In genomic region chr7:139623518-139623917, GRCh38 we compare ENCODE assay signal across 19 cellular contexts.
DNase-seq lines count a peak whose midpoint lies in the region; ATAC-seq, FAIRE-seq and TF ChIP-seq lines count a peak whose summit lies in the region.
"Had no signal": no experiment of that assay in that cellular context is flagged by ENCODE, and none has a peak within 500 bp of the region (broad histone marks: within the 10 kb centered on the region; RNA-seq: fewer than 3 reads in every experiment).

No MANE protein-coding gene starts in this region.

- H3K9me3 ChIP-seq in breast epithelium (no peaks in the 10 kb centered on the region), HEK293 (ENCODE audit: control insufficient read depth, insufficient read depth, low read depth, low read length) (no peaks in the 10 kb centered on the region), K562 (replicated peaks; ENCODE audit: control insufficient read depth, insufficient read depth, low read depth, low read length) (no peaks in the 10 kb centered on the region)
- H3K9me3 ChIP-seq: sigmoid colon, thoracic aorta had no signal

- no peak for TF ChIP-seq CTCF in MCF 10A (IDR thresholded peaks at IDR 0.05; ENCODE audit: unreplicated experiment)
- TF ChIP-seq CTCF in breast epithelium (IDR thresholded peaks at IDR 0.05): no peak
- no peak for TF ChIP-seq CTCF in HEK293 (tag by site-specific recombination; IDR thresholded peaks at IDR 0.05)
- no peak for TF ChIP-seq CTCF in K562 (IDR thresholded peaks at IDR 0.05 in 2 of 3, conservative IDR thresholded peaks at IDR 0.05 in 1 of 3; ENCODE audit: insufficient read depth in 2 of 3, low read depth in 1 of 3, low read length in 3 of 3)

- in situ Hi-C loops in K562 (cut with MboI): no loop called here

- H3K36me3 ChIP-seq in breast epithelium: no peaks in the 10 kb centered on the region
- H3K36me3 ChIP-seq in HEK293 (ENCODE audit: control insufficient read depth in 2 of 2, insufficient read depth in 1 of 2, low read length in 2 of 2): peaks cover 0 to 62% of the 10 kb centered on the region in 2 experiments; a peak in 1 of 3 replicates
- H3K36me3 ChIP-seq in K562 (ENCODE audit: control insufficient read depth, insufficient read depth, low read length): peaks cover 22% of the 10 kb centered on the region

- no peaks in the 10 kb centered on the region for H3K79me2 ChIP-seq in K562 (ENCODE audit: control insufficient read depth, insufficient read depth, low read length)

- H3K27ac ChIP-seq in breast epithelium: no peak overlapping the region
- no peak overlapping the region for H3K27ac ChIP-seq in HEK293 (ENCODE audit: extremely low read depth, low read depth, low read length)
- peak overlapping the region; percentile 8; the same call in 1 of the 3 replicates for H3K27ac ChIP-seq in K562 (ENCODE audit: extremely low read depth, low read depth, low read length)
- H3K27ac ChIP-seq: RWPE1, sigmoid colon, thoracic aorta had no signal

- BruUV-seq in MCF 10A (replicated peaks; lab: Mats Ljungman, UMichigan) (no TSS peak), K562 (replicated peaks; lab: Mats Ljungman, UMichigan) (no TSS peak)

- no peaks in the 10 kb centered on the region for H4K20me1 ChIP-seq in K562 (replicated peaks; ENCODE audit: control insufficient read depth, insufficient read depth, low read length)

- no peak for TF ChIP-seq EP300 in K562 (IDR thresholded peaks at IDR 0.05; ENCODE audit: low read length)

- peak overlapping the region; percentile 42; the same call in 1 of the 2 replicates for H2AFZ ChIP-seq in K562 (ENCODE audit: low read depth, low read length)

- peak; percentile 86 for ATAC-seq in K562
- peak; percentile 50 for ATAC-seq in stimulated activated naive CD8-positive, alpha-beta T cell treated with anti-CD3 and anti-CD28 coated beads, Interleukin-15, Interleukin-2, amounts not matched to agents 100 U/mL and 50 U/mL, for 24 hours
- no peak for ATAC-seq in HG02623 (IDR thresholded peaks at IDR 0.05; ENCODE audit: unreplicated experiment)
- ATAC-seq in GM21526 (IDR thresholded peaks at IDR 0.05; ENCODE audit: low FRiP score, unreplicated experiment): no peak
- ATAC-seq: esophagus mucosa had no signal

- H3K27me3 Mint-ChIP-seq in MCF 10A (ENCODE audit: insufficient read depth, unreplicated experiment): no peaks in the 10 kb centered on the region

- no peak overlapping the region for H3K4me3 Mint-ChIP-seq in MCF 10A (ENCODE audit: unreplicated experiment)

- POLR2A ChIA-PET in MCF 10A (lab: Yijun Ruan, JAX) (interaction anchor here (0.6 kb wide), 1 partner anchor 154 kb away, joined by 3 read pairs; no protein-coding TSS in a partner anchor), HEK293 (lab: Yijun Ruan, JAX) (no interaction called here), K562 (lab: Yijun Ruan, JAX) (interaction anchor here (0.9 kb wide), 1 partner anchor 9 kb away, joined by 3 read pairs; no protein-coding TSS in a partner anchor)

- DNase-seq in MCF 10A (ENCODE audit: unreplicated experiment) (peak; percentile 14), breast epithelium (ENCODE audit: low spot score in 2 of 2) (no peak), K562 (ENCODE audit: extremely low read depth in 1 of 4, low spot score in 3 of 4) (peak; percentile 65 to 78 (median 73)), NCI-H345 (lab: John Stamatoyannopoulos, UW) (no peak)
- DNase-seq in stimulated activated naive CD8-positive, alpha-beta T cell treated with anti-CD3 and anti-CD28 coated beads, Interleukin-15, Interleukin-2, amounts not matched to agents 100 U/mL and 50 U/mL, for 24 hours: no peak
- DNase-seq: activated gamma-delta T cell treated with Interleukin-2 at 50 U/mL for 16 hours; C1 segment of cervical spinal cord; GOT3; head of caudate nucleus; kidney; NCI-H2029 treated with DMSO at 0.1 percent for 48 hours; NK-92 treated with Interleukin-12 subunit alpha and Interleukin-12 subunit beta, amount 100 ng/mL, for 24 hours; sigmoid colon had no signal

- peaks cover 95% of the 10 kb centered on the region for H3K36me3 Mint-ChIP-seq in MCF 10A (ENCODE audit: insufficient read depth, unreplicated experiment)

- H3K9ac ChIP-seq in K562 (ENCODE audit: insufficient read depth in 1 of 2, low read depth in 2 of 2, low read length in 2 of 2): no peak overlapping the region

- WGBS in K562 (ENCODE audit: insufficient coverage, low coverage, missing lambda C conversion rate): 56% methylated on average over 4 of the region's 4 CpGs

- H3K27me3 ChIP-seq in breast epithelium (no peaks in the 10 kb centered on the region), K562 (ENCODE audit: control insufficient read depth in 2 of 2, insufficient read depth in 2 of 2, low read length in 2 of 2) (no peaks in the 10 kb centered on the region)
- H3K27me3 ChIP-seq: sigmoid colon had no signal

- no peaks in the 10 kb centered on the region for H3K9me3 Mint-ChIP-seq in MCF 10A (ENCODE audit: unreplicated experiment)

- FAIRE-seq in K562 (lab: Jason Lieb, UNC): peak; percentile 56
- FAIRE-seq: kidney had no signal

- TF ChIP-seq RAD21 in K562 (CRISPR knock-in tag; conservative IDR thresholded peaks at IDR 0.05 in 1 of 2, IDR thresholded peaks at IDR 0.05 in 1 of 2): no peak

- H3K4me3 ChIP-seq in breast epithelium: no peak overlapping the region
- H3K4me3 ChIP-seq in HEK293 (ENCODE audit: low read depth, low read length): no peak overlapping the region
- H3K4me3 ChIP-seq in K562: no peak overlapping the region
- H3K4me3 ChIP-seq: sigmoid colon, thoracic aorta had no signal

- no peak overlapping the region for H3K27ac Mint-ChIP-seq in MCF 10A (ENCODE audit: low read depth, unreplicated experiment)

- CTCF ChIA-PET in MCF 10A (lab: Yijun Ruan, JAX): interaction anchor here (0.8 to 8.6 kb wide), 2 partner anchors 12 to 18 kb away, joined by 3 to 124 read pairs; no protein-coding TSS in a partner anchor
- CTCF ChIA-PET in HEK293 (lab: Yijun Ruan, JAX): no interaction called here
- CTCF ChIA-PET in K562 (lab: Yijun Ruan, JAX; ENCODE audit: low intra/inter-chr PET ratio): interaction anchor here (0.7 kb wide), 1 partner anchor 24 kb away, joined by 3 read pairs; no protein-coding TSS in a partner anchor

- no peaks in the 10 kb centered on the region for H3K9me1 ChIP-seq in K562 (ENCODE audit: control insufficient read depth, insufficient read depth, low read length)

- H3K4me1 ChIP-seq in breast epithelium: no peaks in the 10 kb centered on the region
- H3K4me1 ChIP-seq in HEK293 (ENCODE audit: control insufficient read depth, insufficient read depth, low read length): no peaks in the 10 kb centered on the region
- H3K4me1 ChIP-seq in K562 (replicated peaks in 1 of 2; ENCODE audit: control insufficient read depth in 2 of 2, insufficient read depth in 2 of 2, low read length in 2 of 2): peaks cover 0 to 6% of the 10 kb centered on the region in 2 experiments; a peak in 2 of 5 replicates
- H3K4me1 ChIP-seq: sigmoid colon had no signal

- 0 out of 2 replicates have a peak overlapping the region, but pooled peaks have one; percentile 19 for H3K4me2 ChIP-seq in K562 (ENCODE audit: insufficient read depth, low read length)

- no peak for TF ChIP-seq POLR2A in breast epithelium (IDR thresholded peaks at IDR 0.05)
- TF ChIP-seq POLR2A in K562 (conservative IDR thresholded peaks at IDR 0.05): 0 out of 2 replicates have a peak, but pooled peaks have one; percentile 39

- H3K4me1 Mint-ChIP-seq in MCF 10A (ENCODE audit: insufficient read depth, unreplicated experiment): peaks cover 10% of the 10 kb centered on the region

- intact Hi-C loops in MCF 10A (cut with micrococcal nuclease): no loop called here
- intact Hi-C loops in breast epithelium (cut with DNase I; ENCODE audit: low total_unique reads): no loop called here
- intact Hi-C loops in K562 (cut with micrococcal nuclease): loop anchor here (5.0 kb wide), 1 partner anchor 191 kb away; no protein-coding TSS in a partner anchor

TF ChIP-seq in HEK293, 187 proteins besides CTCF, POLR2A, EP300 and RAD21:
- TF ChIP-seq ZFHX2 (tag by site-specific recombination; conservative IDR thresholded peaks at IDR 0.05) (peak; percentile 28; the same call in 1 of the 2 replicates), EGR2 (tag by site-specific recombination; IDR thresholded peaks at IDR 0.05; ENCODE audit: low read depth) (peak; percentile 21; the same call in 1 of the 2 replicates), ZNF324 (tag by site-specific recombination; IDR thresholded peaks at IDR 0.05) (no peak), HOXA7 (CRISPR knock-in tag; IDR thresholded peaks at IDR 0.05; ENCODE audit: borderline replicate concordance) (no peak), YY1 (tag by site-specific recombination; IDR thresholded peaks at IDR 0.05) (no peak)
TF ChIP-seq in HEK293: peak in this region for 2.

TF ChIP-seq in K562, 482 proteins besides CTCF, POLR2A, EP300 and RAD21:
- TF ChIP-seq EGR1 (conservative IDR thresholded peaks at IDR 0.05): peak; percentile 93
- TF ChIP-seq KAT8 (IDR thresholded peaks at IDR 0.05; ENCODE audit: low read depth): peak; percentile 50; the same call in 1 of the 2 replicates
- TF ChIP-seq ZNF384 (IDR thresholded peaks at IDR 0.05; ENCODE audit: low read depth, low read length): 0 out of 2 replicates have a peak, but pooled peaks have one; percentile 3
- no peak for TF ChIP-seq ZNF699 (CRISPR knock-in tag; IDR thresholded peaks at IDR 0.05; ENCODE audit: insufficient replicate concordance)
- no peak for TF ChIP-seq ELF4 (CRISPR knock-in tag; IDR thresholded peaks at IDR 0.05)
- TF ChIP-seq BRD4 (IDR thresholded peaks at IDR 0.05): no peak
- peak; percentile 33; the same call in 1 of the 2 replicates for TF ChIP-seq TEAD4 (IDR thresholded peaks at IDR 0.05; ENCODE audit: low read length)
- no peak for TF ChIP-seq TEAD4 (CRISPR knock-in tag; IDR thresholded peaks at IDR 0.05; ENCODE audit: borderline replicate concordance)
- 0 out of 2 replicates have a peak, but pooled peaks have one; percentile 21 for TF ChIP-seq DPF2 (IDR thresholded peaks at IDR 0.05)
- 0 out of 2 replicates have a peak, but pooled peaks have one; percentile 21 for TF ChIP-seq POLR2AphosphoS5 (IDR thresholded peaks at IDR 0.05; ENCODE audit: control insufficient read depth, insufficient read depth, low read depth, low read length)
- peak; percentile 52 for TF ChIP-seq PHF20 (IDR thresholded peaks at IDR 0.05; ENCODE audit: partially characterized antibody)
- TF ChIP-seq YY1 (IDR thresholded peaks at IDR 0.05; ENCODE audit: borderline replicate concordance in 1 of 3, control insufficient read depth in 1 of 3, extremely low read depth in 1 of 3, insufficient read depth in 3 of 3, insufficient read length in 1 of 3, insufficient replicate concordance in 2 of 3, low read depth in 1 of 3, low read length in 2 of 3): peak in 2 of 3 experiments; percentile 30 to 68

Comparison
In these comparisons a context has a peak if more than half of its experiments do, and no peak if none do; other contexts are left out.
1. DNase-seq: peak in MCF 10A (single experiment) and K562 (4 of 4); none in breast epithelium (0 of 2), stimulated activated naive CD8-positive, alpha-beta T cell treated with anti-CD3 and anti-CD28 coated beads, Interleukin-15, Interleukin-2, amounts not matched to agents 100 U/mL and 50 U/mL, for 24 hours (single experiment) and NCI-H345 (single experiment).
2. ATAC-seq: peak in K562 (single experiment) and stimulated activated naive CD8-positive, alpha-beta T cell treated with anti-CD3 and anti-CD28 coated beads, Interleukin-15, Interleukin-2, amounts not matched to agents 100 U/mL and 50 U/mL, for 24 hours (single experiment); none in HG02623 (single experiment) and GM21526 (single experiment).